ENCODE assay signal across 14 cellular contexts in the genomic region with DNA sequence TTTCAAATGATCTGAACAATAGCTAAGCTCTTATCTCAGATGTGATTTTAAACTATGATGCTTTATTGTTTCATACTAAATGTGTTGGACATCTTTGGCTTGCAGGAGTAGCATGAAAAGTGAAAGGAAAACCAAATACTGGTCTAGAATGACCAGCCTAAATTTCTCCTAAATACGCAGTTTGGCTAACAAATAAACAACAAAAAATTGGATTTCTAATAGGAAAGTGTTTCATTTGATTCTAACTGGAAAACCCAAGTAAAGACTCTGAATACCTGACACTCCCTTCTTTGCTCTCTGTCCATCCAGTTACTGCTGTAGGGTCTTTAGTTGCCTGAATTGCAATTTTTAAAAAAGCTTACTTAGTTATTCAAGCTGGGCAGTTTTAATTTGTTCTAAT.
DNase-seq lines count a peak whose midpoint lies in the region; ATAC-seq and TF ChIP-seq lines count a peak whose summit lies in the region.
"Had no signal": no experiment of that assay in that cellular context is flagged by ENCODE, and none has a peak within 500 bp of the region (broad histone marks: within the 10 kb centered on the region; RNA-seq: fewer than 3 reads in every experiment).

No MANE protein-coding gene starts in this region.

- H3K27me3 ChIP-seq in OCI-LY3 (ENCODE audit: low read depth, low read length), result no peaks in the 10 kb centered on the region
- H3K27me3 ChIP-seq in endocrine pancreas (ENCODE audit: control insufficient read depth, insufficient read depth, low read length), result no peaks in the 10 kb centered on the region
- no peaks in the 10 kb centered on the region for H3K27me3 ChIP-seq in esophagus squamous epithelium
- H3K27me3 ChIP-seq: brain microvascular endothelial cell had no signal

- H3K27me3 Mint-ChIP-seq in activated T-cell treated with anti-CD3 and anti-CD28 coated beads, Interleukin-2, amount 50 U/mL, for 4 hours (ENCODE audit: low read depth), result no peaks in the 10 kb centered on the region
- H3K27me3 Mint-ChIP-seq: IgD-negative memory B cell, progenitor cell of endocrine pancreas had no signal

- intact Hi-C loops in esophagus squamous epithelium (cut with DNase I), result loop anchor here (5.0 to 10.0 kb wide), 2 partner anchors 239 to 662 kb away; no protein-coding TSS in a partner anchor

- WGBS in esophagus squamous epithelium, 2 donors, result 50 to 73% methylated on average over 1 of the region's 1 CpG

- no peak for ATAC-seq in GM19035 (IDR thresholded peaks at IDR 0.05; ENCODE audit: unreplicated experiment)
- ATAC-seq in activated T-cell treated with anti-CD3 and anti-CD28 coated beads, Interleukin-2, amount 50 U/mL, for 4 hours, result no peak

- peak overlapping the region; percentile 26; the same call in 1 of the 2 replicates for H3K4me2 ChIP-seq in OCI-LY3 (ENCODE audit: low read length)

- no peaks in the 10 kb centered on the region for H3K9me3 Mint-ChIP-seq in activated T-cell treated with anti-CD3 and anti-CD28 coated beads, Interleukin-2, amount 50 U/mL, for 4 hours
- H3K9me3 Mint-ChIP-seq: IgD-negative memory B cell had no signal

- TF ChIP-seq POLR2A in esophagus squamous epithelium (IDR thresholded peaks at IDR 0.05), result no peak

- H3K4me3 Mint-ChIP-seq in activated T-cell treated with anti-CD3 and anti-CD28 coated beads, Interleukin-2, amount 50 U/mL, for 4 hours, result no peak overlapping the region
- H3K4me3 Mint-ChIP-seq: IgD-negative memory B cell had no signal

- peak; percentile 21 to 30 for DNase-seq in lung microvascular endothelial cell (ENCODE audit: low read depth in 2 of 2)
- DNase-seq in superior temporal gyrus (ENCODE audit: extremely low spot score), result peak; percentile 54
- no peak for DNase-seq in NCI-H2196 treated with DMSO at 0.1 percent for 48 hours (lab: John Stamatoyannopoulos, UW; ENCODE audit: unreplicated experiment)
- DNase-seq in esophagus squamous epithelium (lab: John Stamatoyannopoulos, UW), result no peak
- no peak for DNase-seq in activated T-cell treated with anti-CD3 and anti-CD28 coated beads, Interleukin-2, amount 50 U/mL, for 4 hours
- DNase-seq: activated CD8-positive, alpha-beta memory T cell treated with anti-CD3 and anti-CD28 coated beads, Interleukin-2, amount 50 U/mL, for 48 hours; activated naive CD4-positive, alpha-beta T cell treated with Interleukin-2 at 50 U/mL for 16 hours; brain microvascular endothelial cell; NCI-H1048 had no signal

- no peak for TF ChIP-seq CTCF in OCI-LY3 (IDR thresholded peaks at IDR 0.05; ENCODE audit: low read depth, low read length)
- no peak for TF ChIP-seq CTCF in esophagus squamous epithelium (IDR thresholded peaks at IDR 0.05)

- peaks cover 16% of the 10 kb centered on the region for H3K36me3 Mint-ChIP-seq in activated T-cell treated with anti-CD3 and anti-CD28 coated beads, Interleukin-2, amount 50 U/mL, for 4 hours (ENCODE audit: insufficient read depth)

- no peak overlapping the region for H3K27ac ChIP-seq in OCI-LY3 (ENCODE audit: low read length)
- peak overlapping the region in 1 of 4 donors; percentile 47 for H3K27ac ChIP-seq in esophagus squamous epithelium
- H3K27ac ChIP-seq: brain microvascular endothelial cell had no signal

- H3K4me1 ChIP-seq in OCI-LY3 (ENCODE audit: low read length), result no peaks in the 10 kb centered on the region; the same call in 1 of the 2 replicates
- H3K4me1 ChIP-seq in endocrine pancreas (ENCODE audit: control insufficient read depth, insufficient read depth, low read length), result peaks cover 11% of the 10 kb centered on the region
- peaks cover 0 to 13% (median 0%) of the 10 kb centered on the region in 3 donors for H3K4me1 ChIP-seq in esophagus squamous epithelium

- no peak overlapping the region for H3K9ac ChIP-seq in OCI-LY3 (ENCODE audit: low read length)
- H3K9ac ChIP-seq in endocrine pancreas (ENCODE audit: control insufficient read depth, insufficient read depth, low read length), result no peak overlapping the region

- H2AFZ ChIP-seq in OCI-LY3 (ENCODE audit: low read depth, low read length), result no peak overlapping the region

- no peaks in the 10 kb centered on the region for H3K36me3 ChIP-seq in OCI-LY3 (replicated peaks; ENCODE audit: low read depth, low read length)
- no peaks in the 10 kb centered on the region for H3K36me3 ChIP-seq in endocrine pancreas (ENCODE audit: control insufficient read depth, insufficient read depth, low read length)
- peaks cover 0 to 10% (median 0%) of the 10 kb centered on the region in 3 donors for H3K36me3 ChIP-seq in esophagus squamous epithelium
- H3K36me3 ChIP-seq: brain microvascular endothelial cell had no signal

- H4K20me1 ChIP-seq in OCI-LY3 (ENCODE audit: insufficient read depth, low read length), result no peaks in the 10 kb centered on the region

- no peaks in the 10 kb centered on the region for H3K4me1 Mint-ChIP-seq in activated T-cell treated with anti-CD3 and anti-CD28 coated beads, Interleukin-2, amount 50 U/mL, for 4 hours (ENCODE audit: low read depth)

- H3K4me3 ChIP-seq in OCI-LY3 (ENCODE audit: low read length) (no peak overlapping the region), endocrine pancreas (ENCODE audit: control insufficient read depth, insufficient read depth, low read length) (peak overlapping the region; percentile 79), esophagus squamous epithelium (no peak overlapping the region)

- H3K9me3 ChIP-seq in OCI-LY3 (ENCODE audit: insufficient read depth, low read length) (no peaks in the 10 kb centered on the region), endocrine pancreas (ENCODE audit: control insufficient read depth, low read length) (no peaks in the 10 kb centered on the region), esophagus squamous epithelium (no peaks in the 10 kb centered on the region)

- no peaks in the 10 kb centered on the region for H3K79me2 ChIP-seq in OCI-LY3 (ENCODE audit: low read length)

Comparison
In these comparisons a context has a peak if more than half of its experiments do, and no peak if none do; other contexts are left out.
1. DNase-seq: peak in lung microvascular endothelial cell (2 of 2) and superior temporal gyrus (single experiment); none in NCI-H2196 treated with DMSO at 0.1 percent for 48 hours (single experiment), esophagus squamous epithelium (single experiment) and activated T-cell treated with anti-CD3 and anti-CD28 coated beads, Interleukin-2, amount 50 U/mL, for 4 hours (single experiment).